2 cellular contexts compared by ENCODE assay signal in genomic region chr2:44645931-44646330, GRCh38.
TF ChIP-seq lines count a peak whose summit lies in the region.

No MANE protein-coding gene starts in this region.

TF ChIP-seq in A549, 52 proteins besides CTCF, POLR2A, EP300 and RAD21 (continued from another document):
- TF ChIP-seq FOSL2 (IDR thresholded peaks at IDR 0.05) (no peak), FOSL2 (CRISPR knock-in tag; IDR thresholded peaks at IDR 0.05) (no peak), NR3C1 (IDR thresholded peaks at IDR 0.05) (no peak), PBX3 (IDR thresholded peaks at IDR 0.05) (no peak), FOSB (CRISPR knock-in tag; IDR thresholded peaks at IDR 0.05) (no peak), MYC (IDR thresholded peaks at IDR 0.05; ENCODE audit: borderline replicate concordance, low read length) (no peak), JUNB (IDR thresholded peaks at IDR 0.05) (no peak), ZSCAN20 (CRISPR knock-in tag; IDR thresholded peaks at IDR 0.05) (no peak), ZFP36 (IDR thresholded peaks at IDR 0.05; ENCODE audit: borderline replicate concordance, partially characterized antibody) (no peak), ESRRA (IDR thresholded peaks at IDR 0.05; ENCODE audit: borderline replicate concordance, low read length) (no peak)

TF ChIP-seq in HepG2, 621 proteins besides CTCF, POLR2A, EP300 and RAD21:
- 0 out of 2 replicates have a peak, but pooled peaks have one; percentile 26 for TF ChIP-seq CEBPB (IDR thresholded peaks at IDR 0.05; ENCODE audit: borderline replicate concordance, low read depth, low read length)
- no peak for TF ChIP-seq TARDBP (CRISPR knock-in tag; IDR thresholded peaks at IDR 0.05)
